Comparison of ENCODE assay signal across 8 cellular contexts in the genomic region with DNA sequence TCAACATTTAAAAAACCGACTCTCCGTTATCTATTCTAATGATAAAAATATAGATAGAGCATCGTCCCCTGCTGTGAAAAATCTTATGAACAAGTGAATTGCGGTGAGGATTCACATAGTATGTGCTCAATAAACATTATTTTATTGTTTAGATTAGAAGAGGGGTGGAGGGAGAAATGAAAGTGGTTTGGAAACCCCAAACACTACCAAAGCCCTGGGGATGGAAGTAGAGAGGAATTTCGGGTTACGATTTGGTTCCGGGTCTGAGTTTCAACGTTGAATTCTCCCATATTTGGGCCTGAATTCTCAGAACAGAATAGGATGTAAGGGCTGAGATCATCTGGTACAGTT. TPM values are rescaled to one million over a fixed set of nuclear protein-coding genes. Genes with fewer than 3 reads are reported as not detected.
A peak's percentile ranks its signal among the peaks of the same experiment; 100 is the strongest.
DNase-seq lines count a peak whose midpoint lies in the region; FAIRE-seq and TF ChIP-seq lines count a peak whose summit lies in the region.

No MANE protein-coding gene starts in this region.

- POLR2A ChIA-PET in activated CD4-positive, alpha-beta T cell treated with anti-CD3 and anti-CD28 coated beads, Interleukin-2, amount 10 ng/mL, durations not matched to agents 7 days and 5 days (lab: Charles Lee), result interaction anchor here (0.6 to 1.0 kb wide), 4 partner anchors 47 to 474 kb away, joined by 3 to 4 read pairs (median 3); a partner anchor contains a TSS

- H3K79me2 ChIP-seq in astrocyte (ENCODE audit: insufficient read depth, low read length), result peaks cover 44% of the 10 kb centered on the region

- H3K27me3 ChIP-seq in astrocyte (ENCODE audit: insufficient read depth, low read length) (no peaks in the 10 kb centered on the region), liver (ENCODE audit: control insufficient read depth in 4 of 4, insufficient read depth in 4 of 4, low read length in 3 of 4) (no peaks in the 10 kb centered on the region), thymus (ENCODE audit: control insufficient read depth, insufficient read depth) (no peaks in the 10 kb centered on the region)

- DNase-seq in activated CD4-positive, alpha-beta T cell treated with anti-CD3 and anti-CD28 coated beads, Interleukin-2, amount 10 ng/mL, durations not matched to agents 7 days and 5 days, result no peak
- no peak for DNase-seq in activated CD4-positive, alpha-beta T cell treated with anti-CD3 and anti-CD28 coated beads for 48 hours
- DNase-seq in astrocyte (ENCODE audit: low read depth) (no peak), COR-L47 (lab: John Stamatoyannopoulos, UW) (no peak), RCC 7860 (ENCODE audit: low spot score) (no peak), NCI-H1436 (lab: John Stamatoyannopoulos, UW) (no peak)

- H3K4me2 ChIP-seq in astrocyte (ENCODE audit: low read length), result peak overlapping the region; percentile 96

- H3K36me3 Mint-ChIP-seq in activated CD4-positive, alpha-beta T cell treated with anti-CD3 and anti-CD28 coated beads, Interleukin-2, amount 10 ng/mL, durations not matched to agents 7 days and 5 days (ENCODE audit: low read depth), result peaks cover 12% of the 10 kb centered on the region
- H3K36me3 Mint-ChIP-seq in astrocyte (ENCODE audit: low read depth, unreplicated experiment), result peaks cover 7% of the 10 kb centered on the region

- peaks cover 33% of the 10 kb centered on the region for H3K4me1 Mint-ChIP-seq in activated CD4-positive, alpha-beta T cell treated with anti-CD3 and anti-CD28 coated beads, Interleukin-2, amount 10 ng/mL, durations not matched to agents 7 days and 5 days
- H3K4me1 Mint-ChIP-seq in astrocyte (ENCODE audit: low read depth, unreplicated experiment), result peaks cover 21% of the 10 kb centered on the region

- H3K27ac Mint-ChIP-seq in activated CD4-positive, alpha-beta T cell treated with anti-CD3 and anti-CD28 coated beads, Interleukin-2, amount 10 ng/mL, durations not matched to agents 7 days and 5 days, result peak overlapping the region; percentile 94
- H3K27ac Mint-ChIP-seq in astrocyte (ENCODE audit: unreplicated experiment), result peak overlapping the region; percentile 97

- peak overlapping the region; percentile 76 for H2AFZ ChIP-seq in astrocyte (ENCODE audit: low read depth, low read length)

- TF ChIP-seq RAD21 in liver (IDR thresholded peaks at IDR 0.05), result no peak

- H3K27me3 Mint-ChIP-seq in activated CD4-positive, alpha-beta T cell treated with anti-CD3 and anti-CD28 coated beads, Interleukin-2, amount 10 ng/mL, durations not matched to agents 7 days and 5 days, result no peaks in the 10 kb centered on the region
- no peaks in the 10 kb centered on the region for H3K27me3 Mint-ChIP-seq in astrocyte (ENCODE audit: low read depth, unreplicated experiment)

- H3K27ac ChIP-seq in astrocyte (ENCODE audit: low read depth, low read length), result peak overlapping the region; percentile 72
- peak overlapping the region; percentile 22 to 89 for H3K27ac ChIP-seq in liver (ENCODE audit: low read depth in 1 of 2, low read length in 2 of 2)
- H3K27ac ChIP-seq in thymus (ENCODE audit: low read depth), result peak overlapping the region; percentile 89

- WGBS in liver, result 16% methylated on average over 8 of the region's 8 CpGs
- WGBS in thymus, result 13% methylated on average over 8 of the region's 8 CpGs

- peak overlapping the region; percentile 97 for H3K4me3 Mint-ChIP-seq in activated CD4-positive, alpha-beta T cell treated with anti-CD3 and anti-CD28 coated beads, Interleukin-2, amount 10 ng/mL, durations not matched to agents 7 days and 5 days
- H3K4me3 Mint-ChIP-seq in astrocyte (ENCODE audit: unreplicated experiment), result peak overlapping the region; percentile 94

- FAIRE-seq in astrocyte (lab: Jason Lieb, UNC), result peak; percentile 45
- FAIRE-seq in RCC 7860 (lab: Jason Lieb, UNC), result no peak

- CTCF ChIA-PET in activated CD4-positive, alpha-beta T cell treated with anti-CD3 and anti-CD28 coated beads, Interleukin-2, amount 10 ng/mL, durations not matched to agents 7 days and 5 days (lab: Charles Lee), result interaction anchor here (0.5 to 3.1 kb wide), 9 partner anchors 9 to 851 kb away, joined by 3 to 13 read pairs (median 3); a partner anchor contains a TSS

- H3K9ac ChIP-seq in astrocyte (ENCODE audit: low read length) (peak overlapping the region; percentile 68), liver (ENCODE audit: low read depth in 1 of 2, low read length in 2 of 2) (peak overlapping the region in 1 of 2 donors; percentile 66)

- H4K20me1 ChIP-seq in astrocyte (ENCODE audit: insufficient read depth, low read length), result peaks cover 29% of the 10 kb centered on the region

- H3K4me3 ChIP-seq in astrocyte (ENCODE audit: insufficient read depth, low read depth, low read length), result peak overlapping the region; percentile 89
- H3K4me3 ChIP-seq in liver (ENCODE audit: low read depth in 1 of 3, low read length in 3 of 3), result peak overlapping the region; percentile 90 to 96 (median 91)
- peak overlapping the region; percentile 84 for H3K4me3 ChIP-seq in thymus (ENCODE audit: low read length)

- peaks cover 9% of the 10 kb centered on the region for H3K4me1 ChIP-seq in astrocyte (ENCODE audit: insufficient read depth, low read length)
- H3K4me1 ChIP-seq in liver (ENCODE audit: control insufficient read depth in 4 of 4, insufficient read depth in 4 of 4, low read length in 3 of 4), result peaks cover 2 to 12% (median 10%) of the 10 kb centered on the region in 4 donors
- H3K4me1 ChIP-seq in thymus (ENCODE audit: control insufficient read depth, insufficient read depth, low read length), result peaks cover 6% of the 10 kb centered on the region

- TF ChIP-seq CTCF in astrocyte (IDR thresholded peaks at IDR 0.05; ENCODE audit: insufficient read depth, low read depth, low read length) (no peak), liver (IDR thresholded peaks at IDR 0.05; ENCODE audit: low read depth, low read length, missing input control) (no peak)

- H3K9me3 ChIP-seq in astrocyte (ENCODE audit: insufficient read depth, low read depth, low read length) (no peaks in the 10 kb centered on the region), liver (ENCODE audit: control insufficient read depth in 4 of 4, low read length in 3 of 4) (no peaks in the 10 kb centered on the region), thymus (ENCODE audit: control insufficient read depth) (no peaks in the 10 kb centered on the region)

- H3K9me3 Mint-ChIP-seq in activated CD4-positive, alpha-beta T cell treated with anti-CD3 and anti-CD28 coated beads, Interleukin-2, amount 10 ng/mL, durations not matched to agents 7 days and 5 days, result no peaks in the 10 kb centered on the region
- no peaks in the 10 kb centered on the region for H3K9me3 Mint-ChIP-seq in astrocyte (ENCODE audit: unreplicated experiment)

- peaks cover 3% of the 10 kb centered on the region for H3K36me3 ChIP-seq in astrocyte (ENCODE audit: insufficient read depth, low read length)
- no peaks in the 10 kb centered on the region for H3K36me3 ChIP-seq in liver (ENCODE audit: control insufficient read depth in 4 of 4, insufficient read depth in 3 of 4, low read depth in 1 of 4, low read length in 3 of 4)
- no peaks in the 10 kb centered on the region for H3K36me3 ChIP-seq in thymus (ENCODE audit: control insufficient read depth, insufficient read depth)

TF ChIP-seq in liver, 16 proteins besides CTCF, POLR2A, EP300 and RAD21:
- TF ChIP-seq RXRA (IDR thresholded peaks at IDR 0.05) (no peak), FOXA2 (IDR thresholded peaks at IDR 0.05) (no peak), TAF1 (conservative IDR thresholded peaks at IDR 0.05) (no peak), HNF4A (conservative IDR thresholded peaks at IDR 0.05) (no peak), EGR1 (IDR thresholded peaks at IDR 0.05; ENCODE audit: low read depth in 2 of 2) (no peak), SP1 (IDR thresholded peaks at IDR 0.05) (no peak), FOXA1 (IDR thresholded peaks at IDR 0.05) (no peak), YY1 (IDR thresholded peaks at IDR 0.05) (no peak)
- TF ChIP-seq, protein P1, sequence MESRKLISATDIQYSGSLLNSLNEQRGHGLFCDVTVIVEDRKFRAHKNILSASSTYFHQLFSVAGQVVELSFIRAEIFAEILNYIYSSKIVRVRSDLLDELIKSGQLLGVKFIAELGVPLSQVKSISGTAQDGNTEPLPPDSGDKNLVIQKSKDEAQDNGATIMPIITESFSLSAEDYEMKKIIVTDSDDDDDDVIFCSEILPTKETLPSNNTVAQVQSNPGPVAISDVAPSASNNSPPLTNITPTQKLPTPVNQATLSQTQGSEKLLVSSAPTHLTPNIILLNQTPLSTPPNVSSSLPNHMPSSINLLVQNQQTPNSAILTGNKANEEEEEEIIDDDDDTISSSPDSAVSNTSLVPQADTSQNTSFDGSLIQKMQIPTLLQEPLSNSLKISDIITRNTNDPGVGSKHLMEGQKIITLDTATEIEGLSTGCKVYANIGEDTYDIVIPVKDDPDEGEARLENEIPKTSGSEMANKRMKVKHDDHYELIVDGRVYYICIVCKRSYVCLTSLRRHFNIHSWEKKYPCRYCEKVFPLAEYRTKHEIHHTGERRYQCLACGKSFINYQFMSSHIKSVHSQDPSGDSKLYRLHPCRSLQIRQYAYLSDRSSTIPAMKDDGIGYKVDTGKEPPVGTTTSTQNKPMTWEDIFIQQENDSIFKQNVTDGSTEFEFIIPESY (IDR thresholded peaks at IDR 0.05), result no peak

RNA-seq across cellular contexts. Expression of a gene that starts 0.5 kb away (rescaled TPM):
- total RNA-seq in activated CD4-positive, alpha-beta T cell treated with anti-CD3 and anti-CD28 coated beads, Interleukin-2, amount 10 ng/mL, durations not matched to agents 7 days and 5 days, result 10 to 100 TPM; 25.4 to 28.7 TPM
- total RNA-seq in astrocyte (62.1 and 64.0 TPM in 2 replicates), liver (10 to 100 TPM; 15.6 to 23.3 TPM)
- polyA plus RNA-seq in liver (10 to 100 TPM; 10.0 to 11.8 TPM), thymus (46.7 TPM)

RNA-seq across cellular contexts. Expression of a gene that starts 46.8 kb away (rescaled TPM):
- total RNA-seq in activated CD4-positive, alpha-beta T cell treated with anti-CD3 and anti-CD28 coated beads, Interleukin-2, amount 10 ng/mL, durations not matched to agents 7 days and 5 days, result 10 to 100 TPM; 16.8 to 18.9 TPM
- total RNA-seq in astrocyte (6.1 and 6.2 TPM in 2 replicates), liver (1 to 10 TPM; 4.3 to 7.4 TPM)
- polyA plus RNA-seq in liver (1 to 10 TPM; 1.7 to 5.6 TPM), thymus (8.9 TPM)

RNA-seq across cellular contexts. Expression of a gene that starts 58.0 kb away (rescaled TPM):
- total RNA-seq in activated CD4-positive, alpha-beta T cell treated with anti-CD3 and anti-CD28 coated beads, Interleukin-2, amount 10 ng/mL, durations not matched to agents 7 days and 5 days, result 10 to 100 TPM; 55.8 to 57.5 TPM
- total RNA-seq in astrocyte, result 35.6 and 37.6 TPM in 2 replicates
- total RNA-seq in liver, result 10 to 100 TPM; 19.0 to 20.5 TPM
- 10 to 100 TPM in 1 of 2 donors, 1 to 10 TPM in 1; 3.1 to 15.9 TPM for polyA plus RNA-seq in liver
- polyA plus RNA-seq in thymus, result 39.7 TPM
